ENCODE assay signal across 1 cellular context in genomic region chr21:45555251-45555556, GRCh38.
TF ChIP-seq lines count a peak whose summit lies in the region.

No MANE protein-coding gene starts in this region.

TF ChIP-seq in GM12878, 131 proteins besides CTCF, POLR2A, EP300 and RAD21:
- TF ChIP-seq ZNF687 (IDR thresholded peaks at IDR 0.05) (no peak), SMAD1 (IDR thresholded peaks at IDR 0.05; ENCODE audit: low read depth, partially characterized antibody) (no peak), E2F8 (IDR thresholded peaks at IDR 0.05; ENCODE audit: low read depth, partially characterized antibody) (no peak), ESRRA (IDR thresholded peaks at IDR 0.05; ENCODE audit: low read length) (no peak), ELK1 (IDR thresholded peaks at IDR 0.05; ENCODE audit: low read depth, low read length) (no peak), SRF (IDR thresholded peaks at IDR 0.05; ENCODE audit: low read depth in 2 of 2, low read length in 2 of 2) (no peak), CEBPB (IDR thresholded peaks at IDR 0.05; ENCODE audit: borderline replicate concordance in 1 of 2, low read depth in 2 of 2, low read length in 2 of 2) (no peak), FOXM1 (IDR thresholded peaks at IDR 0.05; ENCODE audit: low read depth, low read length) (no peak), BCL3 (IDR thresholded peaks at IDR 0.05; ENCODE audit: borderline replicate concordance, insufficient read depth, low read depth, low read length, poor library complexity, severe bottlenecking) (no peak), CBX3 (IDR thresholded peaks at IDR 0.05; ENCODE audit: borderline replicate concordance, low read depth) (no peak), LARP7 (IDR thresholded peaks at IDR 0.05) (no peak), HDGF (IDR thresholded peaks at IDR 0.05) (no peak), ZSCAN29 (IDR thresholded peaks at IDR 0.05) (no peak), MYB (IDR thresholded peaks at IDR 0.05; ENCODE audit: borderline replicate concordance, low read depth, low read length) (no peak)
- TF ChIP-seq, protein P1, sequence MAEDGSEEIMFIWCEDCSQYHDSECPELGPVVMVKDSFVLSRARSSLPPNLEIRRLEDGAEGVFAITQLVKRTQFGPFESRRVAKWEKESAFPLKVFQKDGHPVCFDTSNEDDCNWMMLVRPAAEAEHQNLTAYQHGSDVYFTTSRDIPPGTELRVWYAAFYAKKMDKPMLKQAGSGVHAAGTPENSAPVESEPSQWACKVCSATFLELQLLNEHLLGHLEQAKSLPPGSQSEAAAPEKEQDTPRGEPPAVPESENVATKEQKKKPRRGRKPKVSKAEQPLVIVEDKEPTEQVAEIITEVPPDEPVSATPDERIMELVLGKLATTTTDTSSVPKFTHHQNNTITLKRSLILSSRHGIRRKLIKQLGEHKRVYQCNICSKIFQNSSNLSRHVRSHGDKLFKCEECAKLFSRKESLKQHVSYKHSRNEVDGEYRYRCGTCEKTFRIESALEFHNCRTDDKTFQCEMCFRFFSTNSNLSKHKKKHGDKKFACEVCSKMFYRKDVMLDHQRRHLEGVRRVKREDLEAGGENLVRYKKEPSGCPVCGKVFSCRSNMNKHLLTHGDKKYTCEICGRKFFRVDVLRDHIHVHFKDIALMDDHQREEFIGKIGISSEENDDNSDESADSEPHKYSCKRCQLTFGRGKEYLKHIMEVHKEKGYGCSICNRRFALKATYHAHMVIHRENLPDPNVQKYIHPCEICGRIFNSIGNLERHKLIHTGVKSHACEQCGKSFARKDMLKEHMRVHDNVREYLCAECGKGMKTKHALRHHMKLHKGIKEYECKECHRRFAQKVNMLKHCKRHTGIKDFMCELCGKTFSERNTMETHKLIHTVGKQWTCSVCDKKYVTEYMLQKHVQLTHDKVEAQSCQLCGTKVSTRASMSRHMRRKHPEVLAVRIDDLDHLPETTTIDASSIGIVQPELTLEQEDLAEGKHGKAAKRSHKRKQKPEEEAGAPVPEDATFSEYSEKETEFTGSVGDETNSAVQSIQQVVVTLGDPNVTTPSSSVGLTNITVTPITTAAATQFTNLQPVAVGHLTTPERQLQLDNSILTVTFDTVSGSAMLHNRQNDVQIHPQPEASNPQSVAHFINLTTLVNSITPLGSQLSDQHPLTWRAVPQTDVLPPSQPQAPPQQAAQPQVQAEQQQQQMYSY (CRISPR knock-in tag; IDR thresholded peaks at IDR 0.05): no peak
- TF ChIP-seq, protein P2, sequence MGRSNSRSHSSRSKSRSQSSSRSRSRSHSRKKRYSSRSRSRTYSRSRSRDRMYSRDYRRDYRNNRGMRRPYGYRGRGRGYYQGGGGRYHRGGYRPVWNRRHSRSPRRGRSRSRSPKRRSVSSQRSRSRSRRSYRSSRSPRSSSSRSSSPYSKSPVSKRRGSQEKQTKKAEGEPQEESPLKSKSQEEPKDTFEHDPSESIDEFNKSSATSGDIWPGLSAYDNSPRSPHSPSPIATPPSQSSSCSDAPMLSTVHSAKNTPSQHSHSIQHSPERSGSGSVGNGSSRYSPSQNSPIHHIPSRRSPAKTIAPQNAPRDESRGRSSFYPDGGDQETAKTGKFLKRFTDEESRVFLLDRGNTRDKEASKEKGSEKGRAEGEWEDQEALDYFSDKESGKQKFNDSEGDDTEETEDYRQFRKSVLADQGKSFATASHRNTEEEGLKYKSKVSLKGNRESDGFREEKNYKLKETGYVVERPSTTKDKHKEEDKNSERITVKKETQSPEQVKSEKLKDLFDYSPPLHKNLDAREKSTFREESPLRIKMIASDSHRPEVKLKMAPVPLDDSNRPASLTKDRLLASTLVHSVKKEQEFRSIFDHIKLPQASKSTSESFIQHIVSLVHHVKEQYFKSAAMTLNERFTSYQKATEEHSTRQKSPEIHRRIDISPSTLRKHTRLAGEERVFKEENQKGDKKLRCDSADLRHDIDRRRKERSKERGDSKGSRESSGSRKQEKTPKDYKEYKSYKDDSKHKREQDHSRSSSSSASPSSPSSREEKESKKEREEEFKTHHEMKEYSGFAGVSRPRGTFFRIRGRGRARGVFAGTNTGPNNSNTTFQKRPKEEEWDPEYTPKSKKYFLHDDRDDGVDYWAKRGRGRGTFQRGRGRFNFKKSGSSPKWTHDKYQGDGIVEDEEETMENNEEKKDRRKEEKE (IDR thresholded peaks at IDR 0.05): no peak
- TF ChIP-seq, protein P3, sequence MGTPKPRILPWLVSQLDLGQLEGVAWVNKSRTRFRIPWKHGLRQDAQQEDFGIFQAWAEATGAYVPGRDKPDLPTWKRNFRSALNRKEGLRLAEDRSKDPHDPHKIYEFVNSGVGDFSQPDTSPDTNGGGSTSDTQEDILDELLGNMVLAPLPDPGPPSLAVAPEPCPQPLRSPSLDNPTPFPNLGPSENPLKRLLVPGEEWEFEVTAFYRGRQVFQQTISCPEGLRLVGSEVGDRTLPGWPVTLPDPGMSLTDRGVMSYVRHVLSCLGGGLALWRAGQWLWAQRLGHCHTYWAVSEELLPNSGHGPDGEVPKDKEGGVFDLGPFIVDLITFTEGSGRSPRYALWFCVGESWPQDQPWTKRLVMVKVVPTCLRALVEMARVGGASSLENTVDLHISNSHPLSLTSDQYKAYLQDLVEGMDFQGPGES (IDR thresholded peaks at IDR 0.05): no peak
